In genomic region chr2:2097549-2097948, GRCh38 we compare ENCODE assay signal across 36 cellular contexts.
"Had no signal": no experiment of that assay in that cellular context is flagged by ENCODE, and none has a peak within 500 bp of the region (broad histone marks: within the 10 kb centered on the region; RNA-seq: fewer than 3 reads in every experiment).

No MANE protein-coding gene starts in this region.

- H3K36me3 Mint-ChIP-seq: activated CD4-positive, alpha-beta memory T cell treated with anti-CD3 and anti-CD28 coated beads for 36 hours; activated naive CD4-positive, alpha-beta T cell treated with anti-CD3 and anti-CD28 coated beads, Interleukin-2, amount 50 U/mL, for 72 hours; activated naive CD8-positive, alpha-beta T cell treated with anti-CD3 and anti-CD28 coated beads for 36 hours had no signal

- H3K27ac ChIP-seq: adrenal gland, body of pancreas, brain microvascular endothelial cell, breast epithelium had no signal

- H3K4me1 ChIP-seq: adrenal gland, breast epithelium had no signal

- ATAC-seq: activated CD8-positive, alpha-beta T cell treated with anti-CD3 and anti-CD28 coated beads for 36 hours; activated naive CD4-positive, alpha-beta T cell treated with anti-CD3 and anti-CD28 coated beads, Interleukin-2, amount 50 U/mL, for 72 hours; activated T-cell treated with anti-CD3 and anti-CD28 coated beads, Interleukin-2, amount 50 U/mL, for 4 hours; activated T-cell treated with anti-CD3 and anti-CD28 coated beads, Interleukin-2, amount 50 U/mL, for 72 hours; activated T-helper 17 cell treated with anti-CD3 and anti-CD28 coated beads, Interleukin-2, amount 50 U/mL, for 72 hours; body of pancreas had no signal

- H3K4me1 Mint-ChIP-seq: activated B cell treated with CpG ODN at 0.5 μM for 24 hours; activated CD4-positive, alpha-beta T cell treated with anti-CD3 and anti-CD28 coated beads, Interleukin-2, amount 10 ng/mL, durations not matched to agents 24 days and 14 days; activated naive CD8-positive, alpha-beta T cell treated with anti-CD3 and anti-CD28 coated beads for 36 hours had no signal

- H3K9me3 ChIP-seq: adrenal gland, body of pancreas, breast epithelium had no signal

- H3K9me3 Mint-ChIP-seq: activated B cell treated with CpG ODN at 0.5 μM for 24 hours; activated CD8-positive, alpha-beta T cell treated with anti-CD3 and anti-CD28 coated beads for 36 hours; activated T-cell treated with anti-CD3 and anti-CD28 coated beads, Interleukin-2, amount 50 U/mL, for 4 hours; activated T-helper 1 cell treated with anti-CD3 and anti-CD28 coated beads, Interleukin-12 subunit alpha, Interleukin-12 subunit beta, Interleukin-2, Interleukin-4 antibody, amounts not matched to agents 30 ng/mL and 10 ng/mL and 1 ng/mL, durations not matched to agents 14 hours and 24 hours and 36 hours; activated T-helper 17 cell treated with anti-CD3 and anti-CD28 coated beads, Interleukin-2, amount 50 U/mL, for 72 hours; T-helper 1 cell treated with Interleukin-12 subunit alpha and Interleukin-12 subunit beta and Interleukin-4 antibody, amounts not matched to agents 30 μg/mL and 1 μg/mL, for 36 hours; T-helper 2 cell treated with Interferon-gamma antibody and Interleukin-4, amounts not matched to agents 5 μg/mL and 100 μg/mL, for 36 hours had no signal

- H3K4me3 ChIP-seq: adrenal gland, body of pancreas, breast epithelium had no signal

- DNase-seq: activated B cell treated with CpG ODN at 0.5 μM for 24 hours; activated CD4-positive, alpha-beta memory T cell treated with anti-CD3 and anti-CD28 coated beads for 36 hours; activated CD4-positive, alpha-beta T cell treated with anti-CD3 and anti-CD28 coated beads for 4 hours; activated CD4-positive, alpha-beta T cell treated with anti-CD3 and anti-CD28 coated beads, Interleukin-2, amount 10 ng/mL, durations not matched to agents 24 days and 14 days; activated CD4-positive, alpha-beta T cell treated with anti-CD3 and anti-CD28 coated beads, Interleukin-2, amount 50 U/mL, for 1 hour; activated CD4-positive, alpha-beta T cell treated with anti-CD3 and anti-CD28 coated beads, Interleukin-2, amount 50 U/mL, for 4 hours; activated CD4-positive, CD25-positive, alpha-beta regulatory T cell treated with anti-CD3 and anti-CD28 coated beads, Interleukin-2, amount 50 U/mL, for 72 hours; activated CD8-positive, alpha-beta memory T cell treated with anti-CD3 and anti-CD28 coated beads, Interleukin-2, amount 50 U/mL, for 4 hours; activated CD8-positive, alpha-beta T cell treated with anti-CD3 and anti-CD28 coated beads for 36 hours; activated effector memory CD4-positive, alpha-beta T cell treated with anti-CD3 and anti-CD28 coated beads, Interleukin-2, amount 50 U/mL, for 16 hours; activated gamma-delta T cell treated with Interleukin-2 at 50 U/mL for 16 hours; activated naive CD4-positive, alpha-beta T cell; activated naive CD4-positive, alpha-beta T cell treated with anti-CD3 and anti-CD28 coated beads for 36 hours; activated naive CD4-positive, alpha-beta T cell treated with anti-CD3 and anti-CD28 coated beads, Interleukin-2, amount 50 U/mL, for 16 hours; activated naive CD8-positive, alpha-beta T cell treated with anti-CD3 and anti-CD28 coated beads for 36 hours; activated T-cell treated with anti-CD3 and anti-CD28 coated beads for 4 hours; activated T-cell treated with anti-CD3 and anti-CD28 coated beads, Interleukin-2, amount 50 U/mL, for 1 hour; activated T-cell treated with anti-CD3 and anti-CD28 coated beads, Interleukin-2, amount 50 U/mL, for 4 hours; activated T-cell treated with anti-CD3 and anti-CD28 coated beads, Interleukin-2, amount 50 U/mL, for 72 hours; adrenal gland; amniotic stem cell; aorta; body of pancreas; brain microvascular endothelial cell; central memory CD4-positive, alpha-beta T cell; T-helper 1 cell; T-helper 2 cell; T-helper 9 cell had no signal

- H3K27me3 Mint-ChIP-seq: activated CD4-positive, alpha-beta T cell treated with anti-CD3 and anti-CD28 coated beads, Interleukin-2, amount 10 ng/mL, durations not matched to agents 24 days and 14 days had no signal

- H3K36me3 ChIP-seq: adrenal gland, brain microvascular endothelial cell, breast epithelium had no signal

- H3K27ac Mint-ChIP-seq: activated B cell treated with CpG ODN at 0.5 μM for 24 hours; activated CD4-positive, alpha-beta memory T cell treated with anti-CD3 and anti-CD28 coated beads for 36 hours; activated CD4-positive, alpha-beta T cell treated with anti-CD3 and anti-CD28 coated beads, Interleukin-2, amount 10 ng/mL, durations not matched to agents 24 days and 14 days; activated CD8-positive, alpha-beta T cell treated with anti-CD3 and anti-CD28 coated beads for 36 hours; activated naive CD4-positive, alpha-beta T cell treated with anti-CD3 and anti-CD28 coated beads for 36 hours; activated naive CD4-positive, alpha-beta T cell treated with anti-CD3 and anti-CD28 coated beads, Interleukin-2, amount 50 U/mL, for 72 hours; activated naive CD8-positive, alpha-beta T cell treated with anti-CD3 and anti-CD28 coated beads for 36 hours; activated T-cell treated with anti-CD3 and anti-CD28 coated beads, Interleukin-2, amount 50 U/mL, for 72 hours; activated T-helper 1 cell treated with anti-CD3 and anti-CD28 coated beads, Interleukin-12 subunit alpha, Interleukin-12 subunit beta, Interleukin-2, Interleukin-4 antibody, amounts not matched to agents 30 ng/mL and 10 ng/mL and 1 ng/mL, durations not matched to agents 14 hours and 24 hours and 36 hours; activated T-helper 17 cell treated with anti-CD3 and anti-CD28 coated beads, Interleukin-2, amount 50 U/mL, for 72 hours; T-helper 1 cell treated with Interleukin-12 subunit alpha and Interleukin-12 subunit beta and Interleukin-4 antibody, amounts not matched to agents 30 μg/mL and 1 μg/mL, for 36 hours; T-helper 2 cell treated with Interferon-gamma antibody and Interleukin-4, amounts not matched to agents 5 μg/mL and 100 μg/mL, for 36 hours had no signal

- FAIRE-seq: astrocyte, TTC549 had no signal

- H3K4me3 Mint-ChIP-seq: activated B cell treated with CpG ODN at 0.5 μM for 24 hours; activated CD4-positive, alpha-beta memory T cell treated with anti-CD3 and anti-CD28 coated beads for 36 hours; activated CD4-positive, alpha-beta T cell treated with anti-CD3 and anti-CD28 coated beads, Interleukin-2, amount 10 ng/mL, durations not matched to agents 24 days and 14 days; activated CD8-positive, alpha-beta T cell treated with anti-CD3 and anti-CD28 coated beads for 36 hours; activated naive CD4-positive, alpha-beta T cell treated with anti-CD3 and anti-CD28 coated beads for 36 hours; activated naive CD8-positive, alpha-beta T cell treated with anti-CD3 and anti-CD28 coated beads for 36 hours; activated T-cell treated with anti-CD3 and anti-CD28 coated beads, Interleukin-2, amount 50 U/mL, for 4 hours; activated T-cell treated with anti-CD3 and anti-CD28 coated beads, Interleukin-2, amount 50 U/mL, for 72 hours; activated T-helper 1 cell treated with anti-CD3 and anti-CD28 coated beads, Interleukin-12 subunit alpha, Interleukin-12 subunit beta, Interleukin-2, Interleukin-4 antibody, amounts not matched to agents 30 ng/mL and 10 ng/mL and 1 ng/mL, durations not matched to agents 14 hours and 24 hours and 36 hours; activated T-helper 17 cell treated with anti-CD3 and anti-CD28 coated beads, Interleukin-2, amount 50 U/mL, for 72 hours; T-helper 1 cell treated with Interleukin-12 subunit alpha and Interleukin-12 subunit beta and Interleukin-4 antibody, amounts not matched to agents 30 μg/mL and 1 μg/mL, for 36 hours; T-helper 2 cell treated with Interferon-gamma antibody and Interleukin-4, amounts not matched to agents 5 μg/mL and 100 μg/mL, for 36 hours had no signal

- H3K27me3 ChIP-seq: adrenal gland, body of pancreas, brain microvascular endothelial cell, breast epithelium had no signal
